21 cellular contexts compared by ENCODE assay signal in genomic region chr5:73424489-73425102, GRCh38. TPM values are rescaled to one million over a fixed set of nuclear protein-coding genes. Genes with fewer than 3 reads are reported as not detected.
"Had no signal": no experiment of that assay in that cellular context is flagged by ENCODE, and none has a peak within 500 bp of the region (broad histone marks: within the 10 kb centered on the region; RNA-seq: fewer than 3 reads in every experiment).

No MANE protein-coding gene starts in this region.

- FAIRE-seq: TTC549 had no signal

- H3K27ac Mint-ChIP-seq: activated CD4-positive, alpha-beta memory T cell treated with anti-CD3 and anti-CD28 coated beads, Interleukin-2, amount 10 ng/mL, durations not matched to agents 7 days and 5 days; activated naive CD4-positive, alpha-beta T cell treated with anti-CD3 and anti-CD28 coated beads for 36 hours; activated T-cell treated with anti-CD3 and anti-CD28 coated beads, Interleukin-2, amount 50 U/mL, for 24 hours; activated T-helper 2 cell treated with anti-CD3 and anti-CD28 coated beads, Interferon-gamma antibody, Interleukin-2, Interleukin-4, amounts not matched to agents 10 μg/mL and 5 μg/mL and 100 μg/mL, durations not matched to agents 14 hours and 24 hours and 36 hours; memory B cell; stimulated activated naive CD8-positive, alpha-beta T cell treated with anti-CD3 and anti-CD28 coated beads, Interleukin-15, Interleukin-2, amounts not matched to agents 100 ng/mL and 50 ng/mL, for 24 hours; WTC11 had no signal

- H3K4me1 Mint-ChIP-seq: activated CD4-positive, alpha-beta memory T cell treated with anti-CD3 and anti-CD28 coated beads, Interleukin-2, amount 10 ng/mL, durations not matched to agents 7 days and 5 days had no signal

- DNase-seq: activated CD4-positive, alpha-beta memory T cell treated with anti-CD3 and anti-CD28 coated beads, Interleukin-2, amount 10 ng/mL, durations not matched to agents 7 days and 5 days; activated CD4-positive, alpha-beta T cell treated with anti-CD3 and anti-CD28 coated beads for 4 hours; activated naive CD4-positive, alpha-beta T cell treated with anti-CD3 and anti-CD28 coated beads for 36 hours; activated T-cell treated with anti-CD3 and anti-CD28 coated beads, Interleukin-2, amount 50 U/mL, for 24 hours; erythroblast; heart right ventricle; mucosa of descending colon; naive B cell; retina had no signal

- H3K4me3 Mint-ChIP-seq: activated CD4-positive, alpha-beta memory T cell treated with anti-CD3 and anti-CD28 coated beads, Interleukin-2, amount 10 ng/mL, durations not matched to agents 7 days and 5 days; activated naive CD4-positive, alpha-beta T cell treated with anti-CD3 and anti-CD28 coated beads for 36 hours; activated T-cell treated with anti-CD3 and anti-CD28 coated beads, Interleukin-2, amount 50 U/mL, for 24 hours; central memory CD8-positive, alpha-beta T cell; memory B cell; naive B cell; neural crest cell; stimulated activated naive CD8-positive, alpha-beta T cell treated with anti-CD3 and anti-CD28 coated beads, Interleukin-15, Interleukin-2, amounts not matched to agents 100 ng/mL and 50 ng/mL, for 24 hours; WTC11 had no signal

- H3K36me3 ChIP-seq: heart right ventricle, tibial nerve, vagina had no signal

- ATAC-seq: heart right ventricle, mucosa of descending colon, WTC11 had no signal

- H3K9me3 Mint-ChIP-seq: activated CD4-positive, alpha-beta memory T cell treated with anti-CD3 and anti-CD28 coated beads, Interleukin-2, amount 10 ng/mL, durations not matched to agents 7 days and 5 days; activated naive CD4-positive, alpha-beta T cell treated with anti-CD3 and anti-CD28 coated beads for 36 hours; activated T-helper 2 cell treated with anti-CD3 and anti-CD28 coated beads, Interferon-gamma antibody, Interleukin-2, Interleukin-4, amounts not matched to agents 10 μg/mL and 5 μg/mL and 100 μg/mL, durations not matched to agents 14 hours and 24 hours and 36 hours; central memory CD8-positive, alpha-beta T cell; neural crest cell; stimulated activated naive CD8-positive, alpha-beta T cell treated with anti-CD3 and anti-CD28 coated beads, Interleukin-15, Interleukin-2, amounts not matched to agents 100 ng/mL and 50 ng/mL, for 24 hours; WTC11 had no signal

- H3K27ac ChIP-seq: coronary artery, heart right ventricle, skin epidermis, tibial nerve, vagina had no signal

- H3K4me3 ChIP-seq: coronary artery, heart right ventricle, mucosa of descending colon, skin epidermis, tibial nerve, vagina had no signal

- H3K9me3 ChIP-seq: heart right ventricle, mucosa of descending colon, tibial nerve, vagina had no signal

- H3K27me3 ChIP-seq: vagina had no signal

- H3K36me3 Mint-ChIP-seq: memory B cell, WTC11 had no signal

RNA-seq across cellular contexts. Expression of gene FOXD1, which starts 24.0 kb away (rescaled TPM):
- total RNA-seq: liver, vagina had no signal
